ENCODE assay signal across 14 cellular contexts in genomic region chr10:79449181-79450146, GRCh38. TPM values are rescaled to one million over a fixed set of nuclear protein-coding genes. Genes with fewer than 3 reads are reported as not detected.
A peak's percentile ranks its signal among the peaks of the same experiment; 100 is the strongest.
DNase-seq lines count a peak whose midpoint lies in the region; ATAC-seq and TF ChIP-seq lines count a peak whose summit lies in the region.
"Had no signal": no experiment of that assay in that cellular context is flagged by ENCODE, and none has a peak within 500 bp of the region (broad histone marks: within the 10 kb centered on the region; RNA-seq: fewer than 3 reads in every experiment).

No MANE protein-coding gene starts in this region.

- H3K27ac Mint-ChIP-seq in progenitor cell of endocrine pancreas = peak overlapping the region; percentile 43

- H3K4me3 Mint-ChIP-seq in progenitor cell of endocrine pancreas (ENCODE audit: low read depth) = no peak overlapping the region

- DNase-seq in COLO668 (lab: John Stamatoyannopoulos, UW; ENCODE audit: unreplicated experiment) (peak; percentile 3), NCI-H510A treated with DMSO at 0.1 percent for 48 hours (lab: John Stamatoyannopoulos, UW) (peak; percentile 41), esophagus muscularis mucosa (ENCODE audit: extremely low spot score) (no peak), progenitor cell of endocrine pancreas (ENCODE audit: low spot score, unreplicated experiment) (no peak), EL (no peak), NCI-H128 (lab: John Stamatoyannopoulos, UW; ENCODE audit: unreplicated experiment) (no peak), islet precursor cell (no peak)
- DNase-seq: activated CD4-positive, alpha-beta T cell treated with anti-CD3 and anti-CD28 coated beads for 4 hours; activated naive CD4-positive, alpha-beta T cell treated with anti-CD3 and anti-CD28 coated beads, Interleukin-2, amount 50 U/mL, for 16 hours; AML-193; body of pancreas; NCI-H2081; SHP77 treated with DMSO at 0.1 percent for 48 hours had no signal

- no peak for ATAC-seq in HG02981 (IDR thresholded peaks at IDR 0.05; ENCODE audit: unreplicated experiment)
- ATAC-seq: body of pancreas had no signal

- no peak for TF ChIP-seq CTCF in esophagus muscularis mucosa (IDR thresholded peaks at IDR 0.05)
- TF ChIP-seq CTCF in progenitor cell of endocrine pancreas (IDR thresholded peaks at IDR 0.05; ENCODE audit: unreplicated experiment) = no peak

- intact Hi-C loops in esophagus muscularis mucosa (cut with DNase I) = loop anchor here (5.0 kb wide), 1 partner anchor 67 kb away; no protein-coding TSS in a partner anchor

- H3K27ac ChIP-seq in esophagus muscularis mucosa (replicated peaks in 1 of 4) = peak overlapping the region in 3 of 4 donors; percentile 18 to 94 (median 23)
- H3K27ac ChIP-seq: body of pancreas had no signal

- H3K9me3 Mint-ChIP-seq in progenitor cell of endocrine pancreas (ENCODE audit: low read depth) = no peaks in the 10 kb centered on the region

- no peaks in the 10 kb centered on the region for H3K9me3 ChIP-seq in esophagus muscularis mucosa
- H3K9me3 ChIP-seq: body of pancreas had no signal

- H3K27me3 Mint-ChIP-seq in progenitor cell of endocrine pancreas = peaks cover 21% of the 10 kb centered on the region

- WGBS in esophagus muscularis mucosa = 93% methylated on average over 5 of the region's 5 CpGs

- peaks cover 32% of the 10 kb centered on the region for H3K4me1 Mint-ChIP-seq in progenitor cell of endocrine pancreas (ENCODE audit: low read depth)

- H3K27me3 ChIP-seq in esophagus muscularis mucosa = no peaks in the 10 kb centered on the region
- H3K27me3 ChIP-seq: body of pancreas had no signal

- no peak overlapping the region for H3K4me3 ChIP-seq in esophagus muscularis mucosa
- H3K4me3 ChIP-seq: body of pancreas had no signal

- H3K36me3 Mint-ChIP-seq in progenitor cell of endocrine pancreas (ENCODE audit: insufficient read depth) = no peaks in the 10 kb centered on the region

- H3K36me3 ChIP-seq in esophagus muscularis mucosa = no peaks in the 10 kb centered on the region

- no peak for TF ChIP-seq POLR2A in esophagus muscularis mucosa (IDR thresholded peaks at IDR 0.05; ENCODE audit: low read depth)

- H3K4me1 ChIP-seq in esophagus muscularis mucosa = peaks cover 0 to 47% (median 34%) of the 10 kb centered on the region in 4 donors

- no peak for TF ChIP-seq EP300 in esophagus muscularis mucosa (IDR thresholded peaks at IDR 0.05)

RNA-seq across cellular contexts. Expression of gene ZCCHC24, which starts 4.0 kb away (rescaled TPM):
- total RNA-seq in esophagus muscularis mucosa (100 to 1,000 TPM; 100 to 156 (median 120) TPM), progenitor cell of endocrine pancreas (1.3 and 1.6 TPM in 2 replicates)

Comparison
In these comparisons a context has a peak if more than half of its experiments do, and no peak if none do; other contexts are left out.
1. DNase-seq: peak in COLO668 (single experiment) and NCI-H510A treated with DMSO at 0.1 percent for 48 hours (single experiment); none in esophagus muscularis mucosa (single experiment), progenitor cell of endocrine pancreas (single experiment), EL (single experiment), NCI-H128 (single experiment) and islet precursor cell (single experiment).
2. RNA of gene ZCCHC24, which starts 4.0 kb away (total RNA-seq): 100 to 156 TPM in esophagus muscularis mucosa; 1.3 to 1.6 TPM in progenitor cell of endocrine pancreas; every median in the first group is over 10 times any median in the second.